Comparison of ENCODE assay signal across 19 cellular contexts in the genomic region with DNA sequence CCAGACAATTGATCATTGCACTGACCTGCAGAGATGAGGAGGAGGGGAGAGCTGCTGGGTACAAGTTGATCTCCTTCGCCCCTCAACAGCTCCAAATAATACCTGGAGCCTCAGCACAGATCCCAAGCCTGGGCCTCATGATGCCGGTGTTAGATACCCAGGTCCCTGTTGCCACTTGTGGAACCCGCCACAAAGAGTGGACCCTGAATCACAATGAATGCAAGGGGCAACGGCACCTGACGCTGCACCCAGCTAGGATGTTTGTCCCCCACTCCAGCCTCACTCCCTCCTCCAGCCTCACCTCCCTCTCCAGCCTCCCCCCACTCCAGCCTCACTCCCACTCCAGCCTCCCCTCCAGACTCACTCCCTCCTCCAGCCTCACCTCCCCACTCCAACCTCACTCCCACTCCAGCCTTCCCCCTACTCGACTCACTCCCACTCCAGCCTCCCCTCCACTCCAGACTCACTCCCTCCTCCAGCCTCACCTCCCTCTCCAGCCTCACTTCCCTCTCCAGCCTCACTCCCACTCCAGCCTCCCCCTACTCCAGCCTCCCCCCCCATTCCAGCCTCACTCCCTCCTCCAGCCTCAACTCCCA.
A peak's percentile ranks its signal among the peaks of the same experiment; 100 is the strongest.
DNase-seq lines count a peak whose midpoint lies in the region; ATAC-seq, FAIRE-seq and TF ChIP-seq lines count a peak whose summit lies in the region.
"Had no signal": no experiment of that assay in that cellular context is flagged by ENCODE, and none has a peak within 500 bp of the region (broad histone marks: within the 10 kb centered on the region; RNA-seq: fewer than 3 reads in every experiment).

No MANE protein-coding gene starts in this region.

- H3K9me3 Mint-ChIP-seq in osteocyte (ENCODE audit: unreplicated experiment), result no peaks in the 10 kb centered on the region
- H3K9me3 Mint-ChIP-seq: CD8-positive, alpha-beta memory T cell had no signal

- no peaks in the 10 kb centered on the region for H3K4me1 Mint-ChIP-seq in osteocyte (ENCODE audit: unreplicated experiment)
- H3K4me1 Mint-ChIP-seq: B cell; CD8-positive, alpha-beta memory T cell had no signal

- H3K27ac ChIP-seq in right lobe of liver (no peak overlapping the region), HepG2 (ENCODE audit: extremely low read length, insufficient read depth, low read length) (no peak overlapping the region), esophagus muscularis mucosa (replicated peaks in 1 of 4) (no peak overlapping the region), vagina (no peak overlapping the region)
- H3K27ac ChIP-seq: HL-60 had no signal

- TF ChIP-seq CTCF in right lobe of liver (IDR thresholded peaks at IDR 0.05) (no peak), HepG2 (CRISPR knock-in tag; IDR thresholded peaks at IDR 0.05) (no peak), esophagus muscularis mucosa (IDR thresholded peaks at IDR 0.05) (no peak), osteocyte (IDR thresholded peaks at IDR 0.05) (no peak), vagina (IDR thresholded peaks at IDR 0.05) (no peak)

- H3K4me3 Mint-ChIP-seq in osteocyte (ENCODE audit: unreplicated experiment), result no peak overlapping the region
- H3K4me3 Mint-ChIP-seq: B cell; CD8-positive, alpha-beta memory T cell had no signal

- H3K4me1 ChIP-seq in right lobe of liver (no peaks in the 10 kb centered on the region), HepG2 (ENCODE audit: insufficient read depth, low read length) (peaks cover 32% of the 10 kb centered on the region), esophagus muscularis mucosa (no peaks in the 10 kb centered on the region), vagina (no peaks in the 10 kb centered on the region)

- intact Hi-C loops in right lobe of liver (cut with DNase I) (no loop called here), HepG2 (cut with micrococcal nuclease; ENCODE audit: unreplicated experiment) (no loop called here), esophagus muscularis mucosa (cut with DNase I) (no loop called here), vagina (cut with DNase I) (no loop called here)

- H3K27me3 Mint-ChIP-seq in osteocyte (ENCODE audit: unreplicated experiment), result no peaks in the 10 kb centered on the region

- peak in 2 of 3 donors; percentile 13 to 19 for DNase-seq in right lobe of liver
- no peak for DNase-seq in HepG2 (ENCODE audit: low spot score)
- peak; percentile 47 for DNase-seq in esophagus muscularis mucosa (ENCODE audit: extremely low spot score)
- DNase-seq in osteocyte (ENCODE audit: extremely low spot score, unreplicated experiment), result peak; percentile 63
- DNase-seq in vagina (ENCODE audit: extremely low spot score in 2 of 2), result peak; percentile 32 to 79
- DNase-seq in effector CD8-positive, alpha-beta T cell (lab: John Stamatoyannopoulos, UW), result no peak
- no peak for DNase-seq in AG08396 (ENCODE audit: low spot score)
- DNase-seq in NCI-H1105 (lab: John Stamatoyannopoulos, UW), result no peak
- DNase-seq: ACHN; CD8-positive, alpha-beta memory T cell; GF-D8; NCI-H1048; NCI-H1694; NCI-H774 had no signal

- no peak for TF ChIP-seq RAD21 in HepG2 (CRISPR knock-in tag; IDR thresholded peaks at IDR 0.05)

- ATAC-seq in right lobe of liver (no peak), HepG2 (no peak)
- ATAC-seq: K562, Panc1, Right ventricle myocardium inferior had no signal

- H3K4me3 ChIP-seq in right lobe of liver (no peak overlapping the region), HepG2 (replicated peaks in 1 of 3; ENCODE audit: insufficient read depth in 1 of 3, low read depth in 2 of 3, low read length in 3 of 3) (no peak overlapping the region), esophagus muscularis mucosa (no peak overlapping the region), vagina (no peak overlapping the region)
- H3K4me3 ChIP-seq: K562 had no signal

- no peak for FAIRE-seq in HepG2 (lab: Jason Lieb, UNC)
- FAIRE-seq: K562 had no signal

- H3K4me2 ChIP-seq in HepG2 (ENCODE audit: low read depth, low read length), result no peak overlapping the region

- no peaks in the 10 kb centered on the region for H3K79me2 ChIP-seq in HepG2 (ENCODE audit: insufficient read depth, low read length)

- no peaks in the 10 kb centered on the region for H3K36me3 ChIP-seq in right lobe of liver
- H3K36me3 ChIP-seq in HepG2 (replicated peaks in 1 of 2; ENCODE audit: control insufficient read depth in 1 of 2, insufficient read depth in 2 of 2, low read length in 2 of 2), result no peaks in the 10 kb centered on the region
- no peaks in the 10 kb centered on the region for H3K36me3 ChIP-seq in esophagus muscularis mucosa
- H3K36me3 ChIP-seq in vagina, result no peaks in the 10 kb centered on the region

- WGBS in right lobe of liver (ENCODE audit: insufficient coverage, low coverage, low lambda C conversion rate, missing lambda C conversion rate), result 79% methylated on average over 2 of the region's 6 CpGs
- WGBS in HepG2 (ENCODE audit: low lambda C conversion rate), result 58% methylated on average over 5 of the region's 6 CpGs
- WGBS in esophagus muscularis mucosa, result 85% methylated on average over 6 of the region's 6 CpGs

- H3K27me3 ChIP-seq in right lobe of liver, result no peaks in the 10 kb centered on the region
- peaks cover 0 to 7% of the 10 kb centered on the region in 2 experiments; a peak in 2 of 5 replicates for H3K27me3 ChIP-seq in HepG2 (ENCODE audit: control insufficient read depth in 1 of 2, insufficient read depth in 2 of 2, low read length in 2 of 2)
- H3K27me3 ChIP-seq in esophagus muscularis mucosa, result peaks cover 0 to 50% (median 0%) of the 10 kb centered on the region in 4 donors
- no peaks in the 10 kb centered on the region for H3K27me3 ChIP-seq in vagina

- TF ChIP-seq EP300 in HepG2 (IDR thresholded peaks at IDR 0.05; ENCODE audit: low read depth in 2 of 2, low read length in 2 of 2) (no peak), HepG2 (CRISPR knock-in tag; IDR thresholded peaks at IDR 0.05; ENCODE audit: borderline replicate concordance) (no peak), esophagus muscularis mucosa (IDR thresholded peaks at IDR 0.05) (no peak)

- no peaks in the 10 kb centered on the region for H4K20me1 ChIP-seq in HepG2 (ENCODE audit: insufficient read depth, low read length)

- no peak overlapping the region for H3K27ac Mint-ChIP-seq in osteocyte (ENCODE audit: unreplicated experiment)
- H3K27ac Mint-ChIP-seq: B cell; CD8-positive, alpha-beta memory T cell had no signal

- no peak overlapping the region for H2AFZ ChIP-seq in HepG2 (ENCODE audit: low read length)

- H3K36me3 Mint-ChIP-seq in osteocyte (ENCODE audit: unreplicated experiment), result no peaks in the 10 kb centered on the region
- H3K36me3 Mint-ChIP-seq: CD8-positive, alpha-beta memory T cell had no signal

- H3K9me3 ChIP-seq in right lobe of liver, result no peaks in the 10 kb centered on the region
- H3K9me3 ChIP-seq in HepG2 (ENCODE audit: low read length), result no peaks in the 10 kb centered on the region
- no peaks in the 10 kb centered on the region for H3K9me3 ChIP-seq in esophagus muscularis mucosa
- H3K9me3 ChIP-seq in vagina, result no peaks in the 10 kb centered on the region

- H3K9ac ChIP-seq in HepG2 (ENCODE audit: insufficient read depth, low read depth, low read length), result no peak overlapping the region

- no TSS peak for BruUV-seq in HepG2 (replicated peaks; lab: Mats Ljungman, UMichigan)

- TF ChIP-seq POLR2A in right lobe of liver (IDR thresholded peaks at IDR 0.05) (no peak), HepG2 (IDR thresholded peaks at IDR 0.05; ENCODE audit: insufficient read depth in 1 of 2, low read depth in 2 of 2, low read length in 2 of 2) (no peak), esophagus muscularis mucosa (IDR thresholded peaks at IDR 0.05; ENCODE audit: low read depth) (no peak), vagina (IDR thresholded peaks at IDR 0.05) (no peak)

- in situ Hi-C loops in HepG2 (cut with HindIII; ENCODE audit: extremely low pct_ligation_motif_present, low pct_unique_long_range_greater_than_20kb), result loop anchor here (10.0 kb wide), 1 partner anchor 356 kb away; no protein-coding TSS in a partner anchor

- POLR2A ChIA-PET in HepG2 (lab: Yijun Ruan, JAX), result no interaction called here

- CTCF ChIA-PET in HepG2 (lab: Yijun Ruan, JAX; ENCODE audit: low intra/inter-chr PET ratio, low total read pairs), result no interaction called here

TF ChIP-seq in HepG2, 621 proteins besides CTCF, POLR2A, EP300 and RAD21 (continues in another document):
- TF ChIP-seq TCF7 (IDR thresholded peaks at IDR 0.05; ENCODE audit: low read depth), result no peak
- no peak for TF ChIP-seq PHB2 (IDR thresholded peaks at IDR 0.05; ENCODE audit: partially characterized antibody)
- TF ChIP-seq JARID2 (CRISPR knock-in tag; IDR thresholded peaks at IDR 0.05; ENCODE audit: insufficient replicate concordance), result no peak
- no peak for TF ChIP-seq RFX3 (CRISPR knock-in tag; IDR thresholded peaks at IDR 0.05)
- TF ChIP-seq ZNF740 (CRISPR knock-in tag; IDR thresholded peaks at IDR 0.05), result no peak
- no peak for TF ChIP-seq ZNF772 (CRISPR knock-in tag; IDR thresholded peaks at IDR 0.05)
- TF ChIP-seq ARNT (IDR thresholded peaks at IDR 0.05), result no peak
- no peak for TF ChIP-seq ZBTB2 (CRISPR knock-in tag; IDR thresholded peaks at IDR 0.05; ENCODE audit: low read depth)
- TF ChIP-seq ZNF841 (CRISPR knock-in tag; IDR thresholded peaks at IDR 0.05; ENCODE audit: borderline replicate concordance), result no peak

Comparison
In these comparisons a context has a peak if more than half of its experiments do, and no peak if none do; other contexts are left out.
1. DNase-seq: peak in right lobe of liver (2 of 3), esophagus muscularis mucosa (single experiment), osteocyte (single experiment) and vagina (2 of 2); none in HepG2 (single experiment), effector CD8-positive, alpha-beta T cell (single experiment), AG08396 (single experiment) and NCI-H1105 (single experiment).